Comparison of ENCODE assay signal across 28 cellular contexts in the genomic region with DNA sequence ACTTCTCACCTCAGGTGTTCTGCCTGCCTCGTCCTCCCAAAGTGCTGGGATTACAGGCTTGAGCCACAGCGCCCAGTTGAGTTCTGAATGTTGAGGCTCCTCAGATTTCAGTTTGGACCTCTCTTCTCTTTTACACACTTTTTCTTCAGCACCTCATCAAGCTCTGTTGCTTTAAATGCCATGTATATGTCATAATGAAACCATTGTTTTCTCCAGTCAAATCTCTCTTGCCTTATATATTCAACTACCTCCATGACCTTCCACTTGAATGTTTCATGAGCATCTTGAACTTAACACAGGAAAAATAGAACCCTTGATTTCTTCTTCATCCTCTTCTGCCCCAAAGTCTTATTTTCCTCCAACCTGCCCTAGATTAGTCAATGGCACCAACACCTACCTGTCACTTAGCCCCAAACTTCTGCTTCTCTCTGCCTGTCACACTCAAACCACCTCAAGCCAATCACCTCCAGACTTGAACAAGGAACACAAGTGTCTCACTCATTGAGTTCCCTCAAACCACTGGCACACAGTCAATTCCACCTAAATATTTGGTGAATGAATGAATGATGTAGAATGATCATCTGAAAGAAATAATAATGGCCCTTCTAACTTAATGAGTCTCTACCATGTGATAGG.
"Had no signal": no experiment of that assay in that cellular context is flagged by ENCODE, and none has a peak within 500 bp of the region (broad histone marks: within the 10 kb centered on the region; RNA-seq: fewer than 3 reads in every experiment).

No MANE protein-coding gene starts in this region.

- H3K27ac Mint-ChIP-seq: immature natural killer cell; mesothelial cell of epicardium; naive B cell; natural killer cell; nephron progenitor cell; neural progenitor cell; progenitor cell of endocrine pancreas; stimulated activated memory B cell treated with anti-CD40 and anti-IgM and Interleukin-4, amounts not matched to agents 10 μg/mL and 1 μg/mL and 100 μg/mL, for 72 hours had no signal

- FAIRE-seq: islet of Langerhans, kidney had no signal

- H3K36me3 ChIP-seq: left ventricle myocardium inferior, neural progenitor cell, neutrophil, ovary, right atrium auricular region, right lobe of liver, stomach, thyroid gland, transverse colon, upper lobe of left lung, vagina had no signal

- DNase-seq: hypothalamus; immature natural killer cell; kidney; left ventricle myocardium inferior; mesendoderm; naive B cell; natural killer cell; nephron progenitor cell; occipital lobe; ovary; right lobe of liver; stimulated activated CD4-positive, alpha-beta T cell treated with anti-CD3 and anti-CD28 coated beads, Interleukin-12 subunit alpha, Interleukin-12 subunit beta, amount 100 ng/mL, for 4 hours; stimulated activated CD4-positive, alpha-beta T cell treated with anti-CD3 and anti-CD28 coated beads, Interleukin-4, amount 100 ng/mL, for 24 hours; stimulated activated naive CD8-positive, alpha-beta T cell treated with anti-CD3 and anti-CD28 coated beads, Interleukin-15, Interleukin-2, amounts not matched to agents 100 U/mL and 50 U/mL, for 24 hours; stomach; testis; thyroid gland; transverse colon; upper lobe of left lung had no signal

- H3K4me1 ChIP-seq: testis, thyroid gland, transverse colon, upper lobe of left lung, vagina had no signal

- H3K27me3 ChIP-seq: neural progenitor cell, neutrophil, ovary, right atrium auricular region, right lobe of liver, stomach, testis, thyroid gland, transverse colon, upper lobe of left lung, vagina had no signal

- H2AFZ ChIP-seq: neural progenitor cell had no signal

- H3K4me1 Mint-ChIP-seq: immature natural killer cell, mesothelial cell of epicardium, naive B cell, natural killer cell had no signal

- H3K27ac ChIP-seq: left ventricle myocardium inferior, neural progenitor cell, neutrophil, ovary, right atrium auricular region, right lobe of liver, stomach, testis, thyroid gland, transverse colon, upper lobe of left lung, vagina had no signal

- ATAC-seq: natural killer cell; right lobe of liver; stimulated activated memory B cell treated with anti-CD40 and anti-IgM and Interleukin-4, amounts not matched to agents 10 μg/mL and 1 μg/mL and 100 μg/mL, for 72 hours; stimulated activated naive CD8-positive, alpha-beta T cell treated with anti-CD3 and anti-CD28 coated beads, Interleukin-15, Interleukin-2, amounts not matched to agents 100 U/mL and 50 U/mL, for 24 hours had no signal

- H3K9ac ChIP-seq: neural progenitor cell had no signal

- H3K4me3 ChIP-seq: left ventricle myocardium inferior, lung, neural progenitor cell, ovary, right atrium auricular region, right lobe of liver, stomach, testis, thyroid gland, transverse colon, upper lobe of left lung, vagina had no signal

- H3K9me3 Mint-ChIP-seq: immature natural killer cell; mesothelial cell of epicardium; natural killer cell; nephron progenitor cell; neural progenitor cell; stimulated activated memory B cell treated with anti-CD40 and anti-IgM and Interleukin-4, amounts not matched to agents 10 μg/mL and 1 μg/mL and 100 μg/mL, for 72 hours had no signal

- H3K4me2 ChIP-seq: neural progenitor cell had no signal

- H3K36me3 Mint-ChIP-seq: immature natural killer cell; mesothelial cell of epicardium; naive B cell; natural killer cell; neural progenitor cell; stimulated activated memory B cell treated with anti-CD40 and anti-IgM and Interleukin-4, amounts not matched to agents 10 μg/mL and 1 μg/mL and 100 μg/mL, for 72 hours had no signal

- H3K9me3 ChIP-seq: left ventricle myocardium inferior, neutrophil, ovary, right atrium auricular region, right lobe of liver, stomach, testis, thyroid gland, transverse colon, upper lobe of left lung, vagina had no signal

- H3K27me3 Mint-ChIP-seq: naive B cell; stimulated activated memory B cell treated with anti-CD40 and anti-IgM and Interleukin-4, amounts not matched to agents 10 μg/mL and 1 μg/mL and 100 μg/mL, for 72 hours had no signal

- H3K4me3 Mint-ChIP-seq: immature natural killer cell; mesothelial cell of epicardium; naive B cell; natural killer cell; nephron progenitor cell; neural progenitor cell; stimulated activated memory B cell treated with anti-CD40 and anti-IgM and Interleukin-4, amounts not matched to agents 10 μg/mL and 1 μg/mL and 100 μg/mL, for 72 hours had no signal
